Comparison of ENCODE assay signal across 10 cellular contexts in genomic region chr17:13024033-13024432, GRCh38. TPM values are rescaled to one million over a fixed set of nuclear protein-coding genes. Genes with fewer than 3 reads are reported as not detected.
A peak's percentile ranks its signal among the peaks of the same experiment; 100 is the strongest.
DNase-seq lines count a peak whose midpoint lies in the region; ATAC-seq, FAIRE-seq and TF ChIP-seq lines count a peak whose summit lies in the region.
"Had no signal": no experiment of that assay in that cellular context is flagged by ENCODE, and none has a peak within 500 bp of the region (broad histone marks: within the 10 kb centered on the region; RNA-seq: fewer than 3 reads in every experiment).

No MANE protein-coding gene starts in this region.

- DNase-seq in HCT116 (ENCODE audit: low read depth, low spot score) (no peak), SHP77 (lab: John Stamatoyannopoulos, UW) (peak; percentile 40 to 53), kidney (no peak), frontal cortex (ENCODE audit: low spot score in 2 of 2) (no peak), EL (no peak), adrenal gland (no peak)

- H3K27me3 ChIP-seq in DOHH2 (ENCODE audit: control insufficient read depth, low read length): no peaks in the 10 kb centered on the region
- 0 out of 2 replicates have a peak, but pooled peaks cover 3% of the 10 kb centered on the region for H3K27me3 ChIP-seq in HCT116 (ENCODE audit: insufficient read depth, low read length)
- H3K27me3 ChIP-seq in liver (ENCODE audit: control insufficient read depth in 4 of 4, insufficient read depth in 4 of 4, low read length in 3 of 4): no peaks in the 10 kb centered on the region
- H3K27me3 ChIP-seq in adrenal gland: peaks cover 4% of the 10 kb centered on the region

- BruUV-seq in HCT116 (replicated peaks; lab: Mats Ljungman, UMichigan): no TSS peak

- no peaks in the 10 kb centered on the region for H3F3A ChIP-seq in DOHH2 (ENCODE audit: control insufficient read depth, insufficient read depth)

- 59% methylated on average over 7 of the region's 7 CpGs for WGBS in liver
- WGBS in adrenal gland, 4 donors: 66 to 72% (median 70%) methylated on average over 7 of the region's 7 CpGs

- peak overlapping the region; percentile 8; the same call in 1 of the 2 replicates for H3K4me2 ChIP-seq in DOHH2 (ENCODE audit: low read length)
- H3K4me2 ChIP-seq in HCT116 (ENCODE audit: low read length): peak overlapping the region; percentile 62

- no peaks in the 10 kb centered on the region for H3K36me3 ChIP-seq in DOHH2 (ENCODE audit: control insufficient read depth, low read length)
- no peaks in the 10 kb centered on the region for H3K36me3 ChIP-seq in HCT116 (ENCODE audit: control insufficient read depth in 1 of 2, insufficient read depth in 2 of 2, low read length in 2 of 2)
- H3K36me3 ChIP-seq in liver (ENCODE audit: control insufficient read depth in 4 of 4, insufficient read depth in 3 of 4, low read depth in 1 of 4, low read length in 3 of 4): no peaks in the 10 kb centered on the region
- no peaks in the 10 kb centered on the region for H3K36me3 ChIP-seq in kidney (ENCODE audit: control insufficient read depth in 1 of 2, insufficient read depth in 2 of 2, low read length in 2 of 2)
- no peaks in the 10 kb centered on the region for H3K36me3 ChIP-seq in adrenal gland (replicated peaks in 1 of 2)

- POLR2A ChIA-PET in HCT116 (lab: Charles Lee): no interaction called here

- H3K9me2 ChIP-seq in DOHH2 (replicated peaks; ENCODE audit: control insufficient read depth, low read length) (no peaks in the 10 kb centered on the region), HCT116 (ENCODE audit: insufficient read depth) (no peaks in the 10 kb centered on the region)

- RAD21 ChIA-PET in HCT116 (lab: Charles Lee; ENCODE audit: low non-redundant PET in 1 of 2, low total read pairs in 2 of 2, uncharacterized antibody in 2 of 2, unreplicated experiment in 2 of 2): no interaction called here

- H3K79me2 ChIP-seq in DOHH2 (ENCODE audit: control insufficient read depth, low read length) (no peaks in the 10 kb centered on the region), HCT116 (ENCODE audit: insufficient read depth, low read length) (no peaks in the 10 kb centered on the region)

- H2AFZ ChIP-seq in HCT116 (ENCODE audit: low read depth, low read length, poor library complexity, severe bottlenecking): peak overlapping the region; percentile 90

- H3K9ac ChIP-seq in HCT116 (ENCODE audit: low read length): no peak overlapping the region
- H3K9ac ChIP-seq in liver (ENCODE audit: low read depth in 1 of 2, low read length in 2 of 2): no peak overlapping the region
- H3K9ac ChIP-seq in kidney (ENCODE audit: low read length in 2 of 2): no peak overlapping the region

- CTCF ChIA-PET in HCT116 (lab: Charles Lee): no interaction called here

- ATAC-seq in HCT116: peak; percentile 14

- H3K27ac ChIP-seq in DOHH2 (ENCODE audit: low read depth, low read length) (no peak overlapping the region), HCT116 (ENCODE audit: low read depth, low read length) (no peak overlapping the region), liver (ENCODE audit: low read depth in 1 of 2, low read length in 2 of 2) (no peak overlapping the region), kidney (ENCODE audit: low read depth in 2 of 2, low read length in 2 of 2) (no peak overlapping the region), adrenal gland (no peak overlapping the region)
- H3K27ac ChIP-seq: SK-N-MC had no signal

- FAIRE-seq in kidney (lab: Jason Lieb, UNC) (no peak), frontal cortex (lab: Jason Lieb, UNC) (no peak)
- FAIRE-seq: endometrium had no signal

- TF ChIP-seq CTCF in DOHH2 (IDR thresholded peaks at IDR 0.05; ENCODE audit: low read depth, low read length, poor library complexity, severe bottlenecking) (no peak), HCT116 (IDR thresholded peaks at IDR 0.05 in 2 of 3, conservative IDR thresholded peaks at IDR 0.05 in 1 of 3; ENCODE audit: borderline replicate concordance in 1 of 3, insufficient read depth in 1 of 3, low read depth in 2 of 3, low read length in 2 of 3) (no peak), liver (IDR thresholded peaks at IDR 0.05; ENCODE audit: low read depth, low read length, missing input control) (no peak), kidney (IDR thresholded peaks at IDR 0.05; ENCODE audit: borderline replicate concordance, extremely low read depth, insufficient read depth) (no peak), adrenal gland (IDR thresholded peaks at IDR 0.05) (no peak)

- no peak for TF ChIP-seq RAD21 in HCT116 (IDR thresholded peaks at IDR 0.05; ENCODE audit: low read depth)
- TF ChIP-seq RAD21 in liver (IDR thresholded peaks at IDR 0.05): no peak

- no peaks in the 10 kb centered on the region for H3K9me3 ChIP-seq in DOHH2 (ENCODE audit: control insufficient read depth, insufficient read depth, low read length)
- no peaks in the 10 kb centered on the region for H3K9me3 ChIP-seq in HCT116 (ENCODE audit: control insufficient read depth in 1 of 2, insufficient read depth in 1 of 2, low read depth in 1 of 2, low read length in 2 of 2)
- H3K9me3 ChIP-seq in liver (ENCODE audit: control insufficient read depth in 4 of 4, low read length in 3 of 4): no peaks in the 10 kb centered on the region
- no peaks in the 10 kb centered on the region for H3K9me3 ChIP-seq in kidney (ENCODE audit: control insufficient read depth in 1 of 2, low read length in 2 of 2)
- no peaks in the 10 kb centered on the region for H3K9me3 ChIP-seq in adrenal gland (replicated peaks in 1 of 3)

- H4K20me1 ChIP-seq in DOHH2 (ENCODE audit: control insufficient read depth, insufficient read depth, low read depth, low read length): no peaks in the 10 kb centered on the region
- H4K20me1 ChIP-seq in HCT116 (ENCODE audit: insufficient read depth): no peaks in the 10 kb centered on the region

- intact Hi-C loops in HCT116 (cut with micrococcal nuclease) (no loop called here), kidney (cut with DNase I) (no loop called here), adrenal gland (cut with DNase I) (no loop called here)

- H3K4me1 ChIP-seq in DOHH2 (ENCODE audit: control insufficient read depth, low read length): peaks cover 2% of the 10 kb centered on the region
- H3K4me1 ChIP-seq in HCT116 (ENCODE audit: control insufficient read depth in 1 of 2, insufficient read depth in 2 of 2, low read length in 2 of 2): peaks cover 4 to 9% of the 10 kb centered on the region in 2 experiments; a peak in 2 of 4 replicates
- H3K4me1 ChIP-seq in liver (ENCODE audit: control insufficient read depth in 4 of 4, insufficient read depth in 4 of 4, low read length in 3 of 4): peaks cover 0 to 9% (median under 1%) of the 10 kb centered on the region in 4 donors
- H3K4me1 ChIP-seq in kidney (ENCODE audit: control insufficient read depth in 1 of 2, insufficient read depth in 1 of 2, low read depth in 1 of 2, low read length in 2 of 2): peaks cover 0 to 6% of the 10 kb centered on the region in 2 donors
- H3K4me1 ChIP-seq in adrenal gland (replicated peaks in 1 of 2): no peaks in the 10 kb centered on the region

- H3K4me3 ChIP-seq in DOHH2 (ENCODE audit: low read length) (no peak overlapping the region), HCT116 (replicated peaks in 1 of 2; ENCODE audit: low read depth in 1 of 2, low read length in 2 of 2) (no peak overlapping the region), liver (ENCODE audit: low read depth in 1 of 3, low read length in 3 of 3) (no peak overlapping the region), kidney (ENCODE audit: low read length in 2 of 2) (peak overlapping the region in 1 of 2 donors; percentile 41), adrenal gland (no peak overlapping the region)

- TF ChIP-seq POLR2A in HCT116 (IDR thresholded peaks at IDR 0.05; ENCODE audit: borderline replicate concordance, extremely low read depth, insufficient read depth, insufficient read length) (no peak), adrenal gland (IDR thresholded peaks at IDR 0.05) (no peak)

TF ChIP-seq in liver, 16 proteins besides CTCF, POLR2A, EP300 and RAD21:
- TF ChIP-seq SP1 (IDR thresholded peaks at IDR 0.05) (peak; percentile 5), FOXA1 (IDR thresholded peaks at IDR 0.05) (no peak), MAX (IDR thresholded peaks at IDR 0.05) (no peak)

RNA-seq across cellular contexts. Expression of gene ELAC2, which starts 6.2 kb away (rescaled TPM):
- 84.5 TPM for total RNA-seq in HCT116 (2021; ENCODE audit: unreplicated experiment)
- polyA plus RNA-seq in HCT116 (2012): 62.1 and 64.6 TPM in 2 replicates
- total RNA-seq in liver: 10 to 100 TPM; 33.3 to 54.1 TPM
- 10 to 100 TPM; 26.5 to 39.0 TPM for polyA plus RNA-seq in liver
- total RNA-seq in kidney: 57.4 TPM
- polyA plus RNA-seq in kidney (ENCODE audit: insufficient read depth, low read depth, low replicate concordance): 29.7 TPM
- total RNA-seq in frontal cortex: 37.1 TPM
- 100 to 1,000 TPM in 2 of 8 donors, 10 to 100 TPM in 6; 69.3 to 102 (median 74.0) TPM for total RNA-seq in adrenal gland
- polyA plus RNA-seq in adrenal gland: 100 to 1,000 TPM in 1 of 3 donors, 10 to 100 TPM in 2; 55.5 to 136 (median 72.7) TPM

Comparison
In these comparisons a context has a peak if more than half of its experiments do, and no peak if none do; other contexts are left out.
1. DNase-seq: peak in SHP77 (2 of 2); none in HCT116 (single experiment), kidney (single experiment), frontal cortex (0 of 2), EL (single experiment) and adrenal gland (0 of 7).